In genomic region chr9:68704804-68705635, GRCh38 we compare ENCODE assay signal across 9 cellular contexts. TPM values are rescaled to one million over a fixed set of nuclear protein-coding genes. Genes with fewer than 3 reads are reported as not detected.
DNase-seq lines count a peak whose midpoint lies in the region; ATAC-seq, FAIRE-seq and TF ChIP-seq lines count a peak whose summit lies in the region.
"Had no signal": no experiment of that assay in that cellular context is flagged by ENCODE, and none has a peak within 500 bp of the region (broad histone marks: within the 10 kb centered on the region; RNA-seq: fewer than 3 reads in every experiment).

A gene with protein sequence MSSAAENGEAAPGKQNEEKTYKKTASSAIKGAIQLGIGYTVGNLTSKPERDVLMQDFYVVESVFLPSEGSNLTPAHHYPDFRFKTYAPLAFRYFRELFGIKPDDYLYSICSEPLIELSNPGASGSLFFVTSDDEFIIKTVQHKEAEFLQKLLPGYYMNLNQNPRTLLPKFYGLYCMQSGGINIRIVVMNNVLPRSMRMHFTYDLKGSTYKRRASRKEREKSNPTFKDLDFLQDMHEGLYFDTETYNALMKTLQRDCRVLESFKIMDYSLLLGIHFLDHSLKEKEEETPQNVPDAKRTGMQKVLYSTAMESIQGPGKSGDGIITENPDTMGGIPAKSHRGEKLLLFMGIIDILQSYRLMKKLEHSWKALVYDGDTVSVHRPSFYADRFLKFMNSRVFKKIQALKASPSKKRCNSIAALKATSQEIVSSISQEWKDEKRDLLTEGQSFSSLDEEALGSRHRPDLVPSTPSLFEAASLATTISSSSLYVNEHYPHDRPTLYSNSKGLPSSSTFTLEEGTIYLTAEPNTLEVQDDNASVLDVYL (plus strand): TSS chr9:68705240. CDS start chr9:68822615, 117,375 bp downstream.

- DNase-seq in NCI-H1694 treated with DMSO at 0.1 percent for 48 hours (lab: John Stamatoyannopoulos, UW) (peak; percentile 10), NCI-H1694 (lab: John Stamatoyannopoulos, UW) (no peak), H7 (peak; percentile 89), LoVo (ENCODE audit: low spot score) (peak; percentile 81), SW480 (ENCODE audit: low spot score) (peak; percentile 78), coronary artery (ENCODE audit: low spot score) (peak; percentile 79), HepG2 (ENCODE audit: low spot score) (peak; percentile 70)
- DNase-seq in stimulated activated CD4-positive, alpha-beta T cell treated with anti-CD3 and anti-CD28 coated beads, Interleukin-2, amount 100 ng/mL, for 4 hours (ENCODE audit: low read depth) = peak; percentile 7

- POLR2A ChIA-PET in HepG2 (lab: Yijun Ruan, JAX) = interaction anchor here (0.7 to 3.9 kb wide), 9 partner anchors 15 to 75 kb away, joined by 3 to 33 read pairs (median 6); a partner anchor contains a TSS

- H3K36me3 ChIP-seq in H7 (replicated peaks; ENCODE audit: control insufficient read depth, insufficient read depth, low read length) (no peaks in the 10 kb centered on the region), HepG2 (replicated peaks in 1 of 2; ENCODE audit: control insufficient read depth in 1 of 2, insufficient read depth in 2 of 2, low read length in 2 of 2) (no peaks in the 10 kb centered on the region)

- H3K9me3 ChIP-seq in HepG2 (ENCODE audit: low read length) = no peaks in the 10 kb centered on the region

- H3K27ac ChIP-seq in coronary artery (peak within 1 kb of the TSS; percentile 59 to 91), HepG2 (ENCODE audit: extremely low read length, insufficient read depth, low read length) (peak within 1 kb of the TSS; percentile 83)

- TF ChIP-seq POLR2A in HepG2 (IDR thresholded peaks at IDR 0.05; ENCODE audit: insufficient read depth in 1 of 2, low read depth in 2 of 2, low read length in 2 of 2) = peak; percentile 33 to 40; a peak in 2 of 4 replicates

- H3K79me2 ChIP-seq in HepG2 (ENCODE audit: insufficient read depth, low read length) = peaks cover 44% of the 10 kb centered on the region

- peak; percentile 81 for TF ChIP-seq RAD21 in HepG2 (CRISPR knock-in tag; IDR thresholded peaks at IDR 0.05)

- peaks cover 34% of the 10 kb centered on the region for H3K27me3 ChIP-seq in H7 (ENCODE audit: control insufficient read depth, insufficient read depth, low read length)
- no peaks in the 10 kb centered on the region; a peak in 1 of 5 replicates for H3K27me3 ChIP-seq in HepG2 (ENCODE audit: control insufficient read depth in 1 of 2, insufficient read depth in 2 of 2, low read length in 2 of 2)

- H3K4me3 ChIP-seq in H7 (ENCODE audit: insufficient read depth, low read depth, low read length) (peak within 1 kb of the TSS; percentile 70), coronary artery (peak within 1 kb of the TSS; percentile 82), HepG2 (replicated peaks in 1 of 3; ENCODE audit: insufficient read depth in 1 of 3, low read depth in 2 of 3, low read length in 3 of 3) (peak within 1 kb of the TSS; percentile 87 to 89 (median 88))

- no peak for FAIRE-seq in HepG2 (lab: Jason Lieb, UNC)
- FAIRE-seq: A204.1 had no signal

- peak; percentile 89 for ATAC-seq in HepG2

- CTCF ChIA-PET in HepG2 (lab: Yijun Ruan, JAX; ENCODE audit: low intra/inter-chr PET ratio, low total read pairs) = interaction anchor here (1.4 to 1.5 kb wide), 2 partner anchors 19 to 140 kb away, joined by 3 read pairs; no protein-coding TSS in a partner anchor

- BruUV-seq in HepG2 (replicated peaks; lab: Mats Ljungman, UMichigan) = no TSS peak

- intact Hi-C loops in HepG2 (cut with micrococcal nuclease; ENCODE audit: unreplicated experiment) = loop anchor here (10.0 kb wide), 1 partner anchor 320 kb away; no protein-coding TSS in a partner anchor

- H2AFZ ChIP-seq in HepG2 (ENCODE audit: low read length) = no peak within 1 kb of the TSS

- peak within 1 kb of the TSS; percentile 86 for H3K9ac ChIP-seq in HepG2 (ENCODE audit: insufficient read depth, low read depth, low read length)

- TF ChIP-seq EP300 in HepG2 (IDR thresholded peaks at IDR 0.05; ENCODE audit: low read depth in 2 of 2, low read length in 2 of 2) = no peak
- TF ChIP-seq EP300 in HepG2 (CRISPR knock-in tag; IDR thresholded peaks at IDR 0.05; ENCODE audit: borderline replicate concordance) = no peak

- H3K4me2 ChIP-seq in HepG2 (ENCODE audit: low read depth, low read length) = peak within 1 kb of the TSS; percentile 96

- no peak for TF ChIP-seq CTCF in coronary artery (IDR thresholded peaks at IDR 0.05)
- peak; percentile 57 for TF ChIP-seq CTCF in HepG2 (CRISPR knock-in tag; IDR thresholded peaks at IDR 0.05)

- 0% methylated on average over 3 of the region's 99 CpGs for WGBS in HepG2 (ENCODE audit: low lambda C conversion rate)

- peaks cover 63% of the 10 kb centered on the region for H3K4me1 ChIP-seq in HepG2 (ENCODE audit: insufficient read depth, low read length)

- in situ Hi-C loops in HepG2 (cut with HindIII; ENCODE audit: extremely low pct_ligation_motif_present, low pct_unique_long_range_greater_than_20kb) = loop anchor here (5.0 to 10.0 kb wide), 3 partner anchors 77 to 300 kb away; a partner anchor contains a TSS

- no peaks in the 10 kb centered on the region for H4K20me1 ChIP-seq in HepG2 (ENCODE audit: insufficient read depth, low read length)

TF ChIP-seq in HepG2, 621 proteins besides CTCF, POLR2A, EP300 and RAD21 (continues in another document):
- TF ChIP-seq GFI1 (CRISPR knock-in tag; IDR thresholded peaks at IDR 0.05; ENCODE audit: borderline replicate concordance) (peak; percentile 70; the same call in 1 of the 2 replicates), SNAI1 (CRISPR knock-in tag; IDR thresholded peaks at IDR 0.05; ENCODE audit: borderline replicate concordance) (peak; percentile 88; the same call in 1 of the 2 replicates), DPF2 (CRISPR knock-in tag; IDR thresholded peaks at IDR 0.05; ENCODE audit: borderline replicate concordance, low read depth) (no peak), FOXK1 (CRISPR knock-in tag; IDR thresholded peaks at IDR 0.05; ENCODE audit: borderline replicate concordance, low read depth) (no peak), ZNF296 (CRISPR knock-in tag; conservative IDR thresholded peaks at IDR 0.05) (no peak), KDM1A (CRISPR knock-in tag; IDR thresholded peaks at IDR 0.05) (no peak), SNAPC2 (CRISPR knock-in tag; IDR thresholded peaks at IDR 0.05) (peak; percentile 76; the same call in 1 of the 2 replicates), ZNF501 (CRISPR knock-in tag; IDR thresholded peaks at IDR 0.05) (peak; percentile 73; the same call in 1 of the 2 replicates), CCAR2 (optimal IDR thresholded peaks at IDR 0.05; ENCODE audit: low read depth, low read length) (no peak), HMGA1 (CRISPR knock-in tag; conservative IDR thresholded peaks at IDR 0.05) (no peak), SOX13 (IDR thresholded peaks at IDR 0.05) (no peak), SOX13 (CRISPR knock-in tag; conservative IDR thresholded peaks at IDR 0.05 in 1 of 2, IDR thresholded peaks at IDR 0.05 in 1 of 2) (no peak), ZNF558 (CRISPR knock-in tag; IDR thresholded peaks at IDR 0.05; ENCODE audit: borderline replicate concordance) (no peak), ARID2 (CRISPR knock-in tag; IDR thresholded peaks at IDR 0.05; ENCODE audit: borderline replicate concordance) (0 out of 2 replicates have a peak, but pooled peaks have one; percentile 67)
- TF ChIP-seq, protein P1, sequence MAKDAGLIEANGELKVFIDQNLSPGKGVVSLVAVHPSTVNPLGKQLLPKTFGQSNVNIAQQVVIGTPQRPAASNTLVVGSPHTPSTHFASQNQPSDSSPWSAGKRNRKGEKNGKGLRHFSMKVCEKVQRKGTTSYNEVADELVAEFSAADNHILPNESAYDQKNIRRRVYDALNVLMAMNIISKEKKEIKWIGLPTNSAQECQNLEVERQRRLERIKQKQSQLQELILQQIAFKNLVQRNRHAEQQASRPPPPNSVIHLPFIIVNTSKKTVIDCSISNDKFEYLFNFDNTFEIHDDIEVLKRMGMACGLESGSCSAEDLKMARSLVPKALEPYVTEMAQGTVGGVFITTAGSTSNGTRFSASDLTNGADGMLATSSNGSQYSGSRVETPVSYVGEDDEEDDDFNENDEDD (CRISPR knock-in tag; IDR thresholded peaks at IDR 0.05; ENCODE audit: borderline replicate concordance) = no peak
- TF ChIP-seq, protein P2, sequence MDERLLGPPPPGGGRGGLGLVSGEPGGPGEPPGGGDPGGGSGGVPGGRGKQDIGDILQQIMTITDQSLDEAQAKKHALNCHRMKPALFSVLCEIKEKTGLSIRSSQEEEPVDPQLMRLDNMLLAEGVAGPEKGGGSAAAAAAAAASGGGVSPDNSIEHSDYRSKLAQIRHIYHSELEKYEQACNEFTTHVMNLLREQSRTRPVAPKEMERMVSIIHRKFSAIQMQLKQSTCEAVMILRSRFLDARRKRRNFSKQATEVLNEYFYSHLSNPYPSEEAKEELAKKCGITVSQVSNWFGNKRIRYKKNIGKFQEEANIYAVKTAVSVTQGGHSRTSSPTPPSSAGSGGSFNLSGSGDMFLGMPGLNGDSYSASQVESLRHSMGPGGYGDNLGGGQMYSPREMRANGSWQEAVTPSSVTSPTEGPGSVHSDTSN (CRISPR knock-in tag; IDR thresholded peaks at IDR 0.05) = no peak

RNA-seq across cellular contexts. Expression of the gene that starts here (rescaled TPM):
- 1.8 and 2.4 TPM in 2 replicates for total RNA-seq in H7 (2014; rRNA removed; shearing (Covaris generic))
- total RNA-seq in HepG2 (2016; rRNA removed; fragmentation: Illumina TruSeq; extraction: Trizol) = 15.8 and 20.9 TPM in 2 replicates
- total RNA-seq in HepG2 (2016; cell fraction: cytosol; rRNA removed; fragmentation: Illumina TruSeq; extraction: Trizol; ENCODE audit: low read depth) = 4.8 and 6.0 TPM in 2 replicates
- total RNA-seq in HepG2 (2016; cell fraction: insoluble cytoplasmic fraction; rRNA removed; fragmentation: Illumina TruSeq; extraction: Trizol) = 14.6 and 19.9 TPM in 2 replicates
- total RNA-seq in HepG2 (2016; cell fraction: membrane; rRNA removed; fragmentation: Illumina TruSeq; extraction: Trizol) = 15.0 and 15.8 TPM in 2 replicates
- 22.1 and 23.7 TPM in 2 replicates for total RNA-seq in HepG2 (2016; cell fraction: nucleus; rRNA removed; fragmentation: Illumina TruSeq; extraction: Trizol)
- 12.5 and 17.5 TPM in 2 replicates for polyA plus RNA-seq in HepG2 (2011; rRNA removed)
- polyA plus RNA-seq in HepG2 (2011; cell fraction: cytosol; rRNA removed) = 8.8 and 10.8 TPM in 2 replicates
- 7.1 and 7.2 TPM in 2 replicates for polyA plus RNA-seq in HepG2 (2011; cell fraction: nucleus; rRNA removed)
- polyA plus RNA-seq in HepG2 (2012) = 10.5 and 11.6 TPM in 2 replicates
- 4.0 and 4.9 TPM in 2 replicates for polyA plus RNA-seq in HepG2 (2016; cell fraction: cytosol; fragmentation: Illumina TruSeq; extraction: Trizol; ENCODE audit: low read depth)
- polyA plus RNA-seq in HepG2 (2016; cell fraction: insoluble cytoplasmic fraction; fragmentation: Illumina TruSeq; extraction: Trizol; ENCODE audit: low read depth) = 22.2 and 24.8 TPM in 2 replicates
- polyA plus RNA-seq in HepG2 (2016; cell fraction: membrane; fragmentation: Illumina TruSeq; extraction: Trizol; ENCODE audit: low read depth) = 11.2 and 13.2 TPM in 2 replicates
- 11.5 and 12.3 TPM in 2 replicates for polyA plus RNA-seq in HepG2 (2016; cell fraction: nucleus; fragmentation: Illumina TruSeq; extraction: Trizol; ENCODE audit: insufficient read depth, low read depth)
- 0.12 and 25.9 TPM in 2 replicates for polyA minus RNA-seq in HepG2 (2011; rRNA and poly(A)+ RNA removed; ENCODE audit: low replicate concordance)
- polyA minus RNA-seq in HepG2 (2011; cell fraction: cytosol; rRNA and poly(A)+ RNA removed) = 11.4 and 11.6 TPM in 2 replicates
- 72.0 and 77.6 TPM in 2 replicates for polyA minus RNA-seq in HepG2 (2011; cell fraction: nucleus; rRNA and poly(A)+ RNA removed)
